8 cellular contexts compared by ENCODE assay signal in the genomic region with DNA sequence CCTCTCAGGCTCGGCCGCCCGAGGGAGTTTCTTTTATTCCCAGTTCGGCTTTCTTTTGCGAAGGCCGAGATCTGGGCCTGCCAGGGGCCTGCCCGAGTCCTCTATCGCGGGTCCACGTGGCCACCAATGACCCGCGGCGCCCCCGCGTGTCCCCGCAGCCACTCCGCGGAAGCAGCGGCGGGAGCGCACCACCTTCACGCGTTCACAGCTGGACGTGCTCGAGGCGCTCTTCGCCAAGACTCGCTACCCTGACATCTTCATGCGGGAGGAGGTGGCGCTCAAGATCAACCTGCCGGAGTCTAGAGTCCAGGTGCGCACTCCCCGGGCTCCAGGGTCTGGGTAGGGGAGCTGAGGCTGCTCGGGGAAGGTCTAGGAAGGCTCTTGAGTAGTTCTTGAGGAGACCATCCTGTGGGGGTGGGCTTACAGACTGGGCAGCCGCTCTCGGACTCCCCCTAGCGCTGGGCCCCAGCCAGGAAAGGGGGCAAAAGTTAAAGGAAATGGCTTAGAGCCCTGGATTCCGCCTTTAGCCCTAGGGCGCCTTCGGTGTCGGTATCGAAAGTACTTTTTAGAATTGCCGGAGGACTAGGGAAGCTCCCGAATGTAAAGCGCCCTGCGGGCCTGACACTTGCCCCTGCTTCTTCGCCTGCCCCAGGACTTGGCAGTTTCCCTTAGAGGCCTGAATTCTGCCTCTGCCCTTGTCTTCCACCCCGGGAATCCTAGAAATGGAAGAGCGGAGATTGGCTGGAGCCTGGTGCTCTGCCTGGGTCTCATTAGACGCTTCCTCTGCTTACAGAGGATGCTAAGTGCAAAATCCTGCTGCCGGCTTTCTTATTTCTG. TPM values are rescaled to one million over a fixed set of nuclear protein-coding genes. Genes with fewer than 3 reads are reported as not detected.
A peak's percentile ranks its signal among the peaks of the same experiment; 100 is the strongest.
DNase-seq lines count a peak whose midpoint lies in the region; ATAC-seq and TF ChIP-seq lines count a peak whose summit lies in the region.

No MANE protein-coding gene starts in this region.

- no peak for TF ChIP-seq CTCF in left ventricle myocardium inferior (IDR thresholded peaks at IDR 0.05; ENCODE audit: borderline replicate concordance)
- TF ChIP-seq CTCF in astrocyte of the cerebellum (IDR thresholded peaks at IDR 0.05; ENCODE audit: low read depth, low read length, missing control alignments), result peak; percentile 32
- TF ChIP-seq CTCF in lower lobe of right lung (IDR thresholded peaks at IDR 0.05), result no peak
- no peak for TF ChIP-seq CTCF in vagina (IDR thresholded peaks at IDR 0.05)

- H3K27me3 ChIP-seq in left ventricle myocardium inferior (ENCODE audit: low read depth) (peaks cover 100% of the 10 kb centered on the region), lower lobe of right lung (ENCODE audit: low read depth) (peaks cover 100% of the 10 kb centered on the region), vagina (peaks cover 16% of the 10 kb centered on the region)

- ATAC-seq in left cardiac atrium (no peak), lower lobe of right lung (peak in 1 of 2 donors; percentile 1), esophagus mucosa (no peak)

- no peaks in the 10 kb centered on the region for H3K36me3 ChIP-seq in left ventricle myocardium inferior
- no peaks in the 10 kb centered on the region for H3K36me3 ChIP-seq in lower lobe of right lung
- H3K36me3 ChIP-seq in vagina, result no peaks in the 10 kb centered on the region

- H3K27ac ChIP-seq in left ventricle myocardium inferior (replicated peaks) (no peak overlapping the region), lower lobe of right lung (no peak overlapping the region), vagina (no peak overlapping the region)

- in situ Hi-C loops in astrocyte of the cerebellum (cut with HindIII; ENCODE audit: low sequenced_read_pairs), result no loop called here

- DNase-seq in left ventricle myocardium inferior (no peak), left cardiac atrium (no peak), astrocyte of the cerebellum (ENCODE audit: low read depth) (no peak), lower lobe of right lung (no peak), vagina (ENCODE audit: extremely low spot score in 2 of 2) (no peak), NCI-H1436 (lab: John Stamatoyannopoulos, UW) (no peak), SHP77 treated with DMSO at 0.1 percent for 48 hours (lab: John Stamatoyannopoulos, UW) (no peak)

- TF ChIP-seq POLR2A in vagina (IDR thresholded peaks at IDR 0.05), result no peak

- intact Hi-C loops in left ventricle myocardium inferior (cut with micrococcal nuclease) (no loop called here), left cardiac atrium (cut with DNase I) (no loop called here), lower lobe of right lung (cut with DNase I) (no loop called here), vagina (cut with DNase I) (no loop called here)

- H3K4me1 ChIP-seq in left ventricle myocardium inferior, result peaks cover 79% of the 10 kb centered on the region
- peaks cover 79% of the 10 kb centered on the region for H3K4me1 ChIP-seq in lower lobe of right lung
- H3K4me1 ChIP-seq in vagina, result peaks cover 72% of the 10 kb centered on the region

- H3K9me3 ChIP-seq in left ventricle myocardium inferior (replicated peaks) (no peaks in the 10 kb centered on the region), lower lobe of right lung (no peaks in the 10 kb centered on the region), vagina (no peaks in the 10 kb centered on the region)

- H3K4me3 ChIP-seq in left ventricle myocardium inferior (peak overlapping the region; percentile 49), astrocyte of the cerebellum (ENCODE audit: low read depth, low read length) (no peak overlapping the region), lower lobe of right lung (peak overlapping the region; percentile 42), vagina (peak overlapping the region; percentile 3 to 10)

RNA-seq across cellular contexts. Expression of a gene that starts 3.5 kb away (rescaled TPM):
- total RNA-seq in left ventricle myocardium inferior, result not detected
- total RNA-seq in left cardiac atrium, result not detected
- total RNA-seq in lower lobe of right lung, result 0.27 TPM
- total RNA-seq in vagina, result not detected
- total RNA-seq in esophagus mucosa, result 1.8 TPM
